24 cellular contexts compared by ENCODE assay signal in genomic region chr3:5309602-5310001, GRCh38.
"Had no signal": no experiment of that assay in that cellular context is flagged by ENCODE, and none has a peak within 500 bp of the region (broad histone marks: within the 10 kb centered on the region; RNA-seq: fewer than 3 reads in every experiment).

No MANE protein-coding gene starts in this region.

- H3K27ac ChIP-seq: coronary artery, dorsolateral prefrontal cortex, esophagus muscularis mucosa, foreskin keratinocyte, gastroesophageal sphincter, heart left ventricle, hepatocyte, left lung, lower lobe of right lung had no signal

- H3K9me3 Mint-ChIP-seq: immature natural killer cell, mesothelial cell of epicardium had no signal

- H3K79me2 ChIP-seq: hepatocyte had no signal

- ATAC-seq: foreskin keratinocyte; gastroesophageal sphincter; heart left ventricle; left lung; left ventricle myocardium superior; lower lobe of right lung; naive thymus-derived CD4-positive, alpha-beta T cell had no signal

- H3K4me1 Mint-ChIP-seq: immature natural killer cell, mesothelial cell of epicardium had no signal

- H3K4me3 Mint-ChIP-seq: immature natural killer cell; mesothelial cell of epicardium; naive thymus-derived CD4-positive, alpha-beta T cell had no signal

- FAIRE-seq: colon, endothelial cell of umbilical vein, frontal cortex, kidney had no signal

- DNase-seq: dermis blood vessel endothelial cell; dorsolateral prefrontal cortex; effector CD4-positive, alpha-beta T cell; effector memory CD4-positive, alpha-beta T cell; foreskin keratinocyte; heart left ventricle; hypothalamus; immature natural killer cell; islet precursor cell; kidney; kidney glomerular epithelial cell; left lung; left ventricle myocardium superior; lower lobe of right lung; mesenchymal stem cell; naive thymus-derived CD4-positive, alpha-beta T cell had no signal

- H3K4me3 ChIP-seq: coronary artery, dorsolateral prefrontal cortex, esophagus muscularis mucosa, gastroesophageal sphincter, heart left ventricle, hepatocyte, left lung, lower lobe of right lung had no signal

- H3K4me2 ChIP-seq: hepatocyte had no signal

- H3K36me3 ChIP-seq: esophagus muscularis mucosa, gastroesophageal sphincter, heart left ventricle, left lung, lower lobe of right lung had no signal

- H3K27ac Mint-ChIP-seq: immature natural killer cell; mesothelial cell of epicardium; naive thymus-derived CD4-positive, alpha-beta T cell had no signal

- H3K36me3 Mint-ChIP-seq: immature natural killer cell; mesothelial cell of epicardium; naive thymus-derived CD4-positive, alpha-beta T cell had no signal

- H2AFZ ChIP-seq: hepatocyte had no signal

- H3K27me3 ChIP-seq: dorsolateral prefrontal cortex, esophagus muscularis mucosa, foreskin keratinocyte, gastroesophageal sphincter, heart left ventricle, hepatocyte, left lung had no signal

- H3K9me3 ChIP-seq: esophagus muscularis mucosa, gastroesophageal sphincter, heart left ventricle, left lung, lower lobe of right lung had no signal

- H3K4me1 ChIP-seq: foreskin keratinocyte, gastroesophageal sphincter, left lung, lower lobe of right lung had no signal
